ENCODE assay signal across 1 cellular context in the genomic region with DNA sequence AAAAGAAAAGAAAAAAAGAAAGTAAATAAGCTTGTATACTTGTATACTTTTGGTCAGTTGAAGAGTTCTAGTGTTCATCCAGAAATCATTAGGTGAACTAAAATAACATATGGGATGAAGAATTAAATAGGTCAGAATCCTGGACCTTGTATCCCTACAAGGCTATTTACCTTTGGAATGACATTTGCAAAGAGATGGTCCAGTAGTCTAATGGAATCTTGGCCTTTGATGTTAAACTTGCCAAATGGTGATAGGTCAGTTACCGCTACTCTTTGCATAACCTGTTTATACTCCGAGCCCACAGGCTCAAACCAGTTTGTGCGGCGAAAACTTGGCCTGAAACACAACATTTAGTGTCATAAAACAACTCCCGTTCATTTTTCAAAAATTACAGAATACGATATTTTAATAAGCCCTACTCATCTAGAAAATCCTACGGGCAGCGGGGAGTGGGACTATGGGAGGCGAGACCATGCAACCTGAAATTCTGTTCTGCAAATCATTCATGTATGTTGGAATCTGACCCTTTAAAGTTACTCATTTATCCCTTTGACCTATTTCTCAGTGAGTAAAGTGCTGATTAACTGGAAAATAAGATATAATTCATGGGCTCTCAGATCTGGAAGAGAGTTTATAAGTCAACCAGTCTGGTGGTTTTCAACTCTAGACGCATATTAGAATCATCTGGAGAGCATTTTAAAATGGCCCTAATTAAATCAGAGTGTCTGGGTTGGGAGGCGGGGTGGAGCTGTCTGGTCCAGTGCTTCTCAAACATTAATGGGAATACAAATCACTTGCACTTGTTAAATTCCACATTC.
A peak's percentile ranks its signal among the peaks of the same experiment; 100 is the strongest.
TF ChIP-seq lines count a peak whose summit lies in the region.

No MANE protein-coding gene starts in this region.

TF ChIP-seq in HepG2, 621 proteins besides CTCF, POLR2A, EP300 and RAD21 (continued from another document and continues in another):
- TF ChIP-seq, protein P1, sequence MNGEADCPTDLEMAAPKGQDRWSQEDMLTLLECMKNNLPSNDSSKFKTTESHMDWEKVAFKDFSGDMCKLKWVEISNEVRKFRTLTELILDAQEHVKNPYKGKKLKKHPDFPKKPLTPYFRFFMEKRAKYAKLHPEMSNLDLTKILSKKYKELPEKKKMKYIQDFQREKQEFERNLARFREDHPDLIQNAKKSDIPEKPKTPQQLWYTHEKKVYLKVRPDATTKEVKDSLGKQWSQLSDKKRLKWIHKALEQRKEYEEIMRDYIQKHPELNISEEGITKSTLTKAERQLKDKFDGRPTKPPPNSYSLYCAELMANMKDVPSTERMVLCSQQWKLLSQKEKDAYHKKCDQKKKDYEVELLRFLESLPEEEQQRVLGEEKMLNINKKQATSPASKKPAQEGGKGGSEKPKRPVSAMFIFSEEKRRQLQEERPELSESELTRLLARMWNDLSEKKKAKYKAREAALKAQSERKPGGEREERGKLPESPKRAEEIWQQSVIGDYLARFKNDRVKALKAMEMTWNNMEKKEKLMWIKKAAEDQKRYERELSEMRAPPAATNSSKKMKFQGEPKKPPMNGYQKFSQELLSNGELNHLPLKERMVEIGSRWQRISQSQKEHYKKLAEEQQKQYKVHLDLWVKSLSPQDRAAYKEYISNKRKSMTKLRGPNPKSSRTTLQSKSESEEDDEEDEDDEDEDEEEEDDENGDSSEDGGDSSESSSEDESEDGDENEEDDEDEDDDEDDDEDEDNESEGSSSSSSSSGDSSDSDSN (CRISPR knock-in tag; IDR thresholded peaks at IDR 0.05): no peak
- TF ChIP-seq, protein P2, sequence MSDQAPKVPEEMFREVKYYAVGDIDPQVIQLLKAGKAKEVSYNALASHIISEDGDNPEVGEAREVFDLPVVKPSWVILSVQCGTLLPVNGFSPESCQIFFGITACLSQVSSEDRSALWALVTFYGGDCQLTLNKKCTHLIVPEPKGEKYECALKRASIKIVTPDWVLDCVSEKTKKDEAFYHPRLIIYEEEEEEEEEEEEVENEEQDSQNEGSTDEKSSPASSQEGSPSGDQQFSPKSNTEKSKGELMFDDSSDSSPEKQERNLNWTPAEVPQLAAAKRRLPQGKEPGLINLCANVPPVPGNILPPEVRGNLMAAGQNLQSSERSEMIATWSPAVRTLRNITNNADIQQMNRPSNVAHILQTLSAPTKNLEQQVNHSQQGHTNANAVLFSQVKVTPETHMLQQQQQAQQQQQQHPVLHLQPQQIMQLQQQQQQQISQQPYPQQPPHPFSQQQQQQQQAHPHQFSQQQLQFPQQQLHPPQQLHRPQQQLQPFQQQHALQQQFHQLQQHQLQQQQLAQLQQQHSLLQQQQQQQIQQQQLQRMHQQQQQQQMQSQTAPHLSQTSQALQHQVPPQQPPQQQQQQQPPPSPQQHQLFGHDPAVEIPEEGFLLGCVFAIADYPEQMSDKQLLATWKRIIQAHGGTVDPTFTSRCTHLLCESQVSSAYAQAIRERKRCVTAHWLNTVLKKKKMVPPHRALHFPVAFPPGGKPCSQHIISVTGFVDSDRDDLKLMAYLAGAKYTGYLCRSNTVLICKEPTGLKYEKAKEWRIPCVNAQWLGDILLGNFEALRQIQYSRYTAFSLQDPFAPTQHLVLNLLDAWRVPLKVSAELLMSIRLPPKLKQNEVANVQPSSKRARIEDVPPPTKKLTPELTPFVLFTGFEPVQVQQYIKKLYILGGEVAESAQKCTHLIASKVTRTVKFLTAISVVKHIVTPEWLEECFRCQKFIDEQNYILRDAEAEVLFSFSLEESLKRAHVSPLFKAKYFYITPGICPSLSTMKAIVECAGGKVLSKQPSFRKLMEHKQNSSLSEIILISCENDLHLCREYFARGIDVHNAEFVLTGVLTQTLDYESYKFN (CRISPR knock-in tag; conservative IDR thresholded peaks at IDR 0.05): peak; percentile 93
- TF ChIP-seq, protein P3, sequence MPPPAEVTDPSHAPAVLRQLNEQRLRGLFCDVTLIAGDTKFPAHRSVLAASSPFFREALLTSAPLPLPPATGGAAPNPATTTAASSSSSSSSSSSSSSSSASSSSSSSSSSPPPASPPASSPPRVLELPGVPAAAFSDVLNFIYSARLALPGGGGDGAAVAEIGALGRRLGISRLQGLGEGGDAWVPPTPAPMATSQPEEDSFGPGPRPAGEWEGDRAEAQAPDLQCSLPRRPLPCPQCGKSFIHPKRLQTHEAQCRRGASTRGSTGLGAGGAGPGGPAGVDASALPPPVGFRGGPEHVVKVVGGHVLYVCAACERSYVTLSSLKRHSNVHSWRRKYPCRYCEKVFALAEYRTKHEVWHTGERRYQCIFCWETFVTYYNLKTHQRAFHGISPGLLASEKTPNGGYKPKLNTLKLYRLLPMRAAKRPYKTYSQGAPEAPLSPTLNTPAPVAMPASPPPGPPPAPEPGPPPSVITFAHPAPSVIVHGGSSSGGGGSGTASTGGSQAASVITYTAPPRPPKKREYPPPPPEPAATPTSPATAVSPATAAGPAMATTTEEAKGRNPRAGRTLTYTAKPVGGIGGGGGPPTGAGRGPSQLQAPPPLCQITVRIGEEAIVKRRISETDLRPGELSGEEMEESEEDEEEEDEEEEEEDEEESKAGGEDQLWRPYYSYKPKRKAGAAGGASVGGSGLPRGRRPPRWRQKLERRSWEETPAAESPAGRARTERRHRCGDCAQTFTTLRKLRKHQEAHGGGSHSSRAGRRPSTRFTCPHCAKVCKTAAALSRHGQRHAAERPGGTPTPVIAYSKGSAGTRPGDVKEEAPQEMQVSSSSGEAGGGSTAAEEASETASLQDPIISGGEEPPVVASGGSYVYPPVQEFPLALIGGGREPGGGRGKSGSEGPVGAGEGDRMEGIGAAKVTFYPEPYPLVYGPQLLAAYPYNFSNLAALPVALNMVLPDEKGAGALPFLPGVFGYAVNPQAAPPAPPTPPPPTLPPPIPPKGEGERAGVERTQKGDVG (CRISPR knock-in tag; IDR thresholded peaks at IDR 0.05; ENCODE audit: borderline replicate concordance): no peak
- no peak for TF ChIP-seq BRD4 (CRISPR knock-in tag; IDR thresholded peaks at IDR 0.05)
- TF ChIP-seq MIER2 (CRISPR knock-in tag; IDR thresholded peaks at IDR 0.05): no peak
- peak; percentile 91 for TF ChIP-seq NFIC (IDR thresholded peaks at IDR 0.05; ENCODE audit: low read length)
- TF ChIP-seq CCAR2 (optimal IDR thresholded peaks at IDR 0.05; ENCODE audit: low read depth, low read length): no peak
- TF ChIP-seq, protein P4, sequence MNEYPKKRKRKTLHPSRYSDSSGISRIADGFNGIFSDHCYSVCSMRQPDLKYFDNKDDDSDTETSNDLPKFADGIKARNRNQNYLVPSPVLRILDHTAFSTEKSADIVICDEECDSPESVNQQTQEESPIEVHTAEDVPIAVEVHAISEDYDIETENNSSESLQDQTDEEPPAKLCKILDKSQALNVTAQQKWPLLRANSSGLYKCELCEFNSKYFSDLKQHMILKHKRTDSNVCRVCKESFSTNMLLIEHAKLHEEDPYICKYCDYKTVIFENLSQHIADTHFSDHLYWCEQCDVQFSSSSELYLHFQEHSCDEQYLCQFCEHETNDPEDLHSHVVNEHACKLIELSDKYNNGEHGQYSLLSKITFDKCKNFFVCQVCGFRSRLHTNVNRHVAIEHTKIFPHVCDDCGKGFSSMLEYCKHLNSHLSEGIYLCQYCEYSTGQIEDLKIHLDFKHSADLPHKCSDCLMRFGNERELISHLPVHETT (CRISPR knock-in tag; conservative IDR thresholded peaks at IDR 0.05): no peak
- no peak for TF ChIP-seq CHCHD3 (CRISPR knock-in tag; IDR thresholded peaks at IDR 0.05)
- peak; percentile 24; the same call in 1 of the 2 replicates for TF ChIP-seq SP5 (CRISPR knock-in tag; IDR thresholded peaks at IDR 0.05; ENCODE audit: borderline replicate concordance, low read depth)
- TF ChIP-seq, protein P5, sequence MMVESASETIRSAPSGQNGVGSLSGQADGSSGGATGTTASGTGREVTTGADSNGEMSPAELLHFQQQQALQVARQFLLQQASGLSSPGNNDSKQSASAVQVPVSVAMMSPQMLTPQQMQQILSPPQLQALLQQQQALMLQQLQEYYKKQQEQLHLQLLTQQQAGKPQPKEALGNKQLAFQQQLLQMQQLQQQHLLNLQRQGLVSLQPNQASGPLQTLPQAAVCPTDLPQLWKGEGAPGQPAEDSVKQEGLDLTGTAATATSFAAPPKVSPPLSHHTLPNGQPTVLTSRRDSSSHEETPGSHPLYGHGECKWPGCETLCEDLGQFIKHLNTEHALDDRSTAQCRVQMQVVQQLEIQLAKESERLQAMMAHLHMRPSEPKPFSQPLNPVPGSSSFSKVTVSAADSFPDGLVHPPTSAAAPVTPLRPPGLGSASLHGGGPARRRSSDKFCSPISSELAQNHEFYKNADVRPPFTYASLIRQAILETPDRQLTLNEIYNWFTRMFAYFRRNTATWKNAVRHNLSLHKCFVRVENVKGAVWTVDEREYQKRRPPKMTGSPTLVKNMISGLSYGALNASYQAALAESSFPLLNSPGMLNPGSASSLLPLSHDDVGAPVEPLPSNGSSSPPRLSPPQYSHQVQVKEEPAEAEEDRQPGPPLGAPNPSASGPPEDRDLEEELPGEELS (CRISPR knock-in tag; IDR thresholded peaks at IDR 0.05): peak; percentile 83
- no peak for TF ChIP-seq ZNF792 (CRISPR knock-in tag; IDR thresholded peaks at IDR 0.05)
- TF ChIP-seq, protein P6, sequence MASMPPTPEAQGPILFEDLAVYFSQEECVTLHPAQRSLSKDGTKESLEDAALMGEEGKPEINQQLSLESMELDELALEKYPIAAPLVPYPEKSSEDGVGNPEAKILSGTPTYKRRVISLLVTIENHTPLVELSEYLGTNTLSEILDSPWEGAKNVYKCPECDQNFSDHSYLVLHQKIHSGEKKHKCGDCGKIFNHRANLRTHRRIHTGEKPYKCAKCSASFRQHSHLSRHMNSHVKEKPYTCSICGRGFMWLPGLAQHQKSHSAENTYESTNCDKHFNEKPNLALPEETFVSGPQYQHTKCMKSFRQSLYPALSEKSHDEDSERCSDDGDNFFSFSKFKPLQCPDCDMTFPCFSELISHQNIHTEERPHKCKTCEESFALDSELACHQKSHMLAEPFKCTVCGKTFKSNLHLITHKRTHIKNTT (CRISPR knock-in tag; IDR thresholded peaks at IDR 0.05): no peak
- TF ChIP-seq, protein P7, sequence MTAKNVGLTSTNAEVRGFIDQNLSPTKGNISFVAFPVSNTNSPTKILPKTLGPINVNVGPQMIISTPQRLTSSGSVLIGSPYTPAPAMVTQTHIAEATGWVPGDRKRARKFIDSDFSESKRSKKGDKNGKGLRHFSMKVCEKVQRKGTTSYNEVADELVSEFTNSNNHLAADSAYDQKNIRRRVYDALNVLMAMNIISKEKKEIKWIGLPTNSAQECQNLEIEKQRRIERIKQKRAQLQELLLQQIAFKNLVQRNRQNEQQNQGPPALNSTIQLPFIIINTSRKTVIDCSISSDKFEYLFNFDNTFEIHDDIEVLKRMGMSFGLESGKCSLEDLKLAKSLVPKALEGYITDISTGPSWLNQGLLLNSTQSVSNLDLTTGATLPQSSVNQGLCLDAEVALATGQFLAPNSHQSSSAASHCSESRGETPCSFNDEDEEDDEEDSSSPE (CRISPR knock-in tag; IDR thresholded peaks at IDR 0.05): no peak
- TF ChIP-seq ASH2L (IDR thresholded peaks at IDR 0.05; ENCODE audit: insufficient read length, low read depth, low read length): peak; percentile 97
- TF ChIP-seq IRF2 (CRISPR knock-in tag; IDR thresholded peaks at IDR 0.05): peak; percentile 78
- TF ChIP-seq SNAI1 (CRISPR knock-in tag; IDR thresholded peaks at IDR 0.05; ENCODE audit: borderline replicate concordance): no peak
- no peak for TF ChIP-seq ZNF777 (CRISPR knock-in tag; IDR thresholded peaks at IDR 0.05)
- TF ChIP-seq PCBP2 (optimal IDR thresholded peaks at IDR 0.05; ENCODE audit: low read depth, low read length, poor library complexity, severe bottlenecking): no peak
- TF ChIP-seq RBM22 (optimal IDR thresholded peaks at IDR 0.05; ENCODE audit: low read length): no peak
- TF ChIP-seq RORA (CRISPR knock-in tag; IDR thresholded peaks at IDR 0.05): peak; percentile 97; the same call in 1 of the 2 replicates
- TF ChIP-seq, protein P8, sequence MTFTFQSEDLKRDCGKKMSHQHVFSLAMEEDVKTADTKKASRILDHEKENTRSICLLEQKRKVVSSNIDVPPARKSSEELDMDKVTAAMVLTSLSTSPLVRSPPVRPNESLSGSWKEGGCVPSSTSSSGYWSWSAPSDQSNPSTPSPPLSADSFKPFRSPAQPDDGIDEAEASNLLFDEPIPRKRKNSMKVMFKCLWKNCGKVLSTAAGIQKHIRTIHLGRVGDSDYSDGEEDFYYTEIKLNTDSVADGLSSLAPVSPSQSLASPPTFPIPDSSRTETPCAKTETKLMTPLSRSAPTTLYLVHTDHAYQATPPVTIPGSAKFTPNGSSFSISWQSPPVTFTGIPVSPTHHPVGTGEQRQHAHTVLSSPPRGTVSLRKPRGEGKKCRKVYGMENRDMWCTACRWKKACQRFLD (CRISPR knock-in tag; IDR thresholded peaks at IDR 0.05; ENCODE audit: borderline replicate concordance): no peak
- TF ChIP-seq MEF2D (CRISPR knock-in tag; IDR thresholded peaks at IDR 0.05): no peak; the same call in 1 of the 2 replicates
- peak; percentile 60 for TF ChIP-seq POGZ (CRISPR knock-in tag; IDR thresholded peaks at IDR 0.05)
- no peak for TF ChIP-seq ZNF17 (CRISPR knock-in tag; IDR thresholded peaks at IDR 0.05)
- no peak for TF ChIP-seq DNMT1 (CRISPR knock-in tag; IDR thresholded peaks at IDR 0.05)
- no peak for TF ChIP-seq TCF12 (IDR thresholded peaks at IDR 0.05)
- TF ChIP-seq TCF12 (CRISPR knock-in tag; IDR thresholded peaks at IDR 0.05): no peak
- no peak for TF ChIP-seq ELF4 (CRISPR knock-in tag; IDR thresholded peaks at IDR 0.05; ENCODE audit: borderline replicate concordance)
- TF ChIP-seq, protein P9, sequence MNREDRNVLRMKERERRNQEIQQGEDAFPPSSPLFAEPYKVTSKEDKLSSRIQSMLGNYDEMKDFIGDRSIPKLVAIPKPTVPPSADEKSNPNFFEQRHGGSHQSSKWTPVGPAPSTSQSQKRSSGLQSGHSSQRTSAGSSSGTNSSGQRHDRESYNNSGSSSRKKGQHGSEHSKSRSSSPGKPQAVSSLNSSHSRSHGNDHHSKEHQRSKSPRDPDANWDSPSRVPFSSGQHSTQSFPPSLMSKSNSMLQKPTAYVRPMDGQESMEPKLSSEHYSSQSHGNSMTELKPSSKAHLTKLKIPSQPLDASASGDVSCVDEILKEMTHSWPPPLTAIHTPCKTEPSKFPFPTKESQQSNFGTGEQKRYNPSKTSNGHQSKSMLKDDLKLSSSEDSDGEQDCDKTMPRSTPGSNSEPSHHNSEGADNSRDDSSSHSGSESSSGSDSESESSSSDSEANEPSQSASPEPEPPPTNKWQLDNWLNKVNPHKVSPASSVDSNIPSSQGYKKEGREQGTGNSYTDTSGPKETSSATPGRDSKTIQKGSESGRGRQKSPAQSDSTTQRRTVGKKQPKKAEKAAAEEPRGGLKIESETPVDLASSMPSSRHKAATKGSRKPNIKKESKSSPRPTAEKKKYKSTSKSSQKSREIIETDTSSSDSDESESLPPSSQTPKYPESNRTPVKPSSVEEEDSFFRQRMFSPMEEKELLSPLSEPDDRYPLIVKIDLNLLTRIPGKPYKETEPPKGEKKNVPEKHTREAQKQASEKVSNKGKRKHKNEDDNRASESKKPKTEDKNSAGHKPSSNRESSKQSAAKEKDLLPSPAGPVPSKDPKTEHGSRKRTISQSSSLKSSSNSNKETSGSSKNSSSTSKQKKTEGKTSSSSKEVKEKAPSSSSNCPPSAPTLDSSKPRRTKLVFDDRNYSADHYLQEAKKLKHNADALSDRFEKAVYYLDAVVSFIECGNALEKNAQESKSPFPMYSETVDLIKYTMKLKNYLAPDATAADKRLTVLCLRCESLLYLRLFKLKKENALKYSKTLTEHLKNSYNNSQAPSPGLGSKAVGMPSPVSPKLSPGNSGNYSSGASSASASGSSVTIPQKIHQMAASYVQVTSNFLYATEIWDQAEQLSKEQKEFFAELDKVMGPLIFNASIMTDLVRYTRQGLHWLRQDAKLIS (CRISPR knock-in tag; IDR thresholded peaks at IDR 0.05): no peak
- TF ChIP-seq AGO1 (IDR thresholded peaks at IDR 0.05; ENCODE audit: low read depth, low read length, poor library complexity, severe bottlenecking): no peak
- TF ChIP-seq REXO4 (CRISPR knock-in tag; IDR thresholded peaks at IDR 0.05; ENCODE audit: borderline replicate concordance): no peak
- peak; percentile 87 for TF ChIP-seq NR2F2 (IDR thresholded peaks at IDR 0.05; ENCODE audit: borderline replicate concordance, low read depth)
- no peak for TF ChIP-seq ZNF121 (CRISPR knock-in tag; IDR thresholded peaks at IDR 0.05)
